Comparison of ENCODE assay signal across 1 cellular context in the genomic region with DNA sequence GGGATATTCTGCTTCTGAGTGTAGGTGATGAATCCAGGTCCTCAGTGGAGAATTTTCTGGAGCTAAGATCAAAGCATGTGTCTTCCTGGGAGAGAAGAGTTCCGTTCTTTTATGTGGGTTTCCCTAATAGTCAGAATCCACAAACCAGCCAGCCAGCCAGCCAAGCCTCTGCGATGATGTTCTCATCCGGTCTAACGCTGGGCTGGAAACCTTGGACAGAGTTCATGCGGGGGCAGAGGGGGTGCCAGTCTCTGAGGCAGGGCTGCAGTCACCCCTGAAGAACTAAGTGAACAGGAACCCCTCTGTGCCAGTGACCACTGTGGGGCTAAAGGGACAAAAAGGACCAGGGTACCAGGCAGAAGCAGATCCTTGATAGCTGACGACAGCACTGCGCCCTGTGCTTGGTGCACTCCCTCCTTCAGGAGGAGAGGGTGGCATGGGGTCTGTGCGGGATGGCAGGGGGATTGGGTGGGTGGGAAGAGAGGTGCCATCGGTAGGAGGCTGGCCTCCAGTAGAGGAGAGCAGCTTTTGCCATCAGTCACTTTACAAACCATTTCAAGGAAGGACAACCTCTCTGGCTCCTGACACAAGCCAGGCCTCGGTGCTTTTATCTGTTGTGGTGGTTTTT.
TF ChIP-seq lines count a peak whose summit lies in the region.

No MANE protein-coding gene starts in this region.

TF ChIP-seq in GM23338, 12 proteins besides CTCF, POLR2A, EP300 and RAD21 (continued from another document):
- TF ChIP-seq, protein P1, sequence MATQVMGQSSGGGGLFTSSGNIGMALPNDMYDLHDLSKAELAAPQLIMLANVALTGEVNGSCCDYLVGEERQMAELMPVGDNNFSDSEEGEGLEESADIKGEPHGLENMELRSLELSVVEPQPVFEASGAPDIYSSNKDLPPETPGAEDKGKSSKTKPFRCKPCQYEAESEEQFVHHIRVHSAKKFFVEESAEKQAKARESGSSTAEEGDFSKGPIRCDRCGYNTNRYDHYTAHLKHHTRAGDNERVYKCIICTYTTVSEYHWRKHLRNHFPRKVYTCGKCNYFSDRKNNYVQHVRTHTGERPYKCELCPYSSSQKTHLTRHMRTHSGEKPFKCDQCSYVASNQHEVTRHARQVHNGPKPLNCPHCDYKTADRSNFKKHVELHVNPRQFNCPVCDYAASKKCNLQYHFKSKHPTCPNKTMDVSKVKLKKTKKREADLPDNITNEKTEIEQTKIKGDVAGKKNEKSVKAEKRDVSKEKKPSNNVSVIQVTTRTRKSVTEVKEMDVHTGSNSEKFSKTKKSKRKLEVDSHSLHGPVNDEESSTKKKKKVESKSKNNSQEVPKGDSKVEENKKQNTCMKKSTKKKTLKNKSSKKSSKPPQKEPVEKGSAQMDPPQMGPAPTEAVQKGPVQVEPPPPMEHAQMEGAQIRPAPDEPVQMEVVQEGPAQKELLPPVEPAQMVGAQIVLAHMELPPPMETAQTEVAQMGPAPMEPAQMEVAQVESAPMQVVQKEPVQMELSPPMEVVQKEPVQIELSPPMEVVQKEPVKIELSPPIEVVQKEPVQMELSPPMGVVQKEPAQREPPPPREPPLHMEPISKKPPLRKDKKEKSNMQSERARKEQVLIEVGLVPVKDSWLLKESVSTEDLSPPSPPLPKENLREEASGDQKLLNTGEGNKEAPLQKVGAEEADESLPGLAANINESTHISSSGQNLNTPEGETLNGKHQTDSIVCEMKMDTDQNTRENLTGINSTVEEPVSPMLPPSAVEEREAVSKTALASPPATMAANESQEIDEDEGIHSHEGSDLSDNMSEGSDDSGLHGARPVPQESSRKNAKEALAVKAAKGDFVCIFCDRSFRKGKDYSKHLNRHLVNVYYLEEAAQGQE (IDR thresholded peaks at IDR 0.05; ENCODE audit: unreplicated experiment): no peak
- TF ChIP-seq POLR2AphosphoS5 (IDR thresholded peaks at IDR 0.05; ENCODE audit: low read depth): no peak
- TF ChIP-seq, protein P2, sequence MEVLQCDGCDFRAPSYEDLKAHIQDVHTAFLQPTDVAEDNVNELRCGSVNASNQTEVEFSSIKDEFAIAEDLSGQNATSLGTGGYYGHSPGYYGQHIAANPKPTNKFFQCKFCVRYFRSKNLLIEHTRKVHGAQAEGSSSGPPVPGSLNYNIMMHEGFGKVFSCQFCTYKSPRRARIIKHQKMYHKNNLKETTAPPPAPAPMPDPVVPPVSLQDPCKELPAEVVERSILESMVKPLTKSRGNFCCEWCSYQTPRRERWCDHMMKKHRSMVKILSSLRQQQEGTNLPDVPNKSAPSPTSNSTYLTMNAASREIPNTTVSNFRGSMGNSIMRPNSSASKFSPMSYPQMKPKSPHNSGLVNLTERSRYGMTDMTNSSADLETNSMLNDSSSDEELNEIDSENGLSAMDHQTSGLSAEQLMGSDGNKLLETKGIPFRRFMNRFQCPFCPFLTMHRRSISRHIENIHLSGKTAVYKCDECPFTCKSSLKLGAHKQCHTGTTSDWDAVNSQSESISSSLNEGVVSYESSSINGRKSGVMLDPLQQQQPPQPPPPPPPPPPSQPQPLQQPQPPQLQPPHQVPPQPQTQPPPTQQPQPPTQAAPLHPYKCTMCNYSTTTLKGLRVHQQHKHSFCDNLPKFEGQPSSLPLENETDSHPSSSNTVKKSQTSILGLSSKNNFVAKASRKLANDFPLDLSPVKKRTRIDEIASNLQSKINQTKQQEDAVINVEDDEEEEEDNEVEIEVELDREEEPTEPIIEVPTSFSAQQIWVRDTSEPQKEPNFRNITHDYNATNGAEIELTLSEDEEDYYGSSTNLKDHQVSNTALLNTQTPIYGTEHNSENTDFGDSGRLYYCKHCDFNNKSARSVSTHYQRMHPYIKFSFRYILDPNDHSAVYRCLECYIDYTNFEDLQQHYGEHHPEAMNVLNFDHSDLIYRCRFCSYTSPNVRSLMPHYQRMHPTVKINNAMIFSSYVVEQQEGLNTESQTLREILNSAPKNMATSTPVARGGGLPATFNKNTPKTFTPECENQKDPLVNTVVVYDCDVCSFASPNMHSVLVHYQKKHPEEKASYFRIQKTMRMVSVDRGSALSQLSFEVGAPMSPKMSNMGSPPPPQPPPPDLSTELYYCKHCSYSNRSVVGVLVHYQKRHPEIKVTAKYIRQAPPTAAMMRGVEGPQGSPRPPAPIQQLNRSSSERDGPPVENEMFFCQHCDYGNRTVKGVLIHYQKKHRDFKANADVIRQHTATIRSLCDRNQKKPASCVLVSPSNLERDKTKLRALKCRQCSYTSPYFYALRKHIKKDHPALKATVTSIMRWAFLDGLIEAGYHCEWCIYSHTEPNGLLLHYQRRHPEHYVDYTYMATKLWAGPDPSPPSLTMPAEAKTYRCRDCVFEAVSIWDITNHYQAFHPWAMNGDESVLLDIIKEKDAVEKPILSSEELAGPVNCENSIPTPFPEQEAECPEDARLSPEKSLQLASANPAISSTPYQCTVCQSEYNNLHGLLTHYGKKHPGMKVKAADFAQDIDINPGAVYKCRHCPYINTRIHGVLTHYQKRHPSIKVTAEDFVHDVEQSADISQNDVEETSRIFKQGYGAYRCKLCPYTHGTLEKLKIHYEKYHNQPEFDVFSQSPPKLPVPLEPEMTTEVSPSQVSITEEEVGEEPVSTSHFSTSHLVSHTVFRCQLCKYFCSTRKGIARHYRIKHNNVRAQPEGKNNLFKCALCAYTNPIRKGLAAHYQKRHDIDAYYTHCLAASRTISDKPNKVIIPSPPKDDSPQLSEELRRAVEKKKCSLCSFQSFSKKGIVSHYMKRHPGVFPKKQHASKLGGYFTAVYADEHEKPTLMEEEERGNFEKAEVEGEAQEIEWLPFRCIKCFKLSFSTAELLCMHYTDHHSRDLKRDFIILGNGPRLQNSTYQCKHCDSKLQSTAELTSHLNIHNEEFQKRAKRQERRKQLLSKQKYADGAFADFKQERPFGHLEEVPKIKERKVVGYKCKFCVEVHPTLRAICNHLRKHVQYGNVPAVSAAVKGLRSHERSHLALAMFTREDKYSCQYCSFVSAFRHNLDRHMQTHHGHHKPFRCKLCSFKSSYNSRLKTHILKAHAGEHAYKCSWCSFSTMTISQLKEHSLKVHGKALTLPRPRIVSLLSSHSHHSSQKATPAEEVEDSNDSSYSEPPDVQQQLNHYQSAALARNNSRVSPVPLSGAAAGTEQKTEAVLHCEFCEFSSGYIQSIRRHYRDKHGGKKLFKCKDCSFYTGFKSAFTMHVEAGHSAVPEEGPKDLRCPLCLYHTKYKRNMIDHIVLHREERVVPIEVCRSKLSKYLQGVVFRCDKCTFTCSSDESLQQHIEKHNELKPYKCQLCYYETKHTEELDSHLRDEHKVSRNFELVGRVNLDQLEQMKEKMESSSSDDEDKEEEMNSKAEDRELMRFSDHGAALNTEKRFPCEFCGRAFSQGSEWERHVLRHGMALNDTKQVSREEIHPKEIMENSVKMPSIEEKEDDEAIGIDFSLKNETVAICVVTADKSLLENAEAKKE (CRISPR knock-in tag; IDR thresholded peaks at IDR 0.05): no peak
- no peak for TF ChIP-seq ZNF331 (CRISPR knock-in tag; IDR thresholded peaks at IDR 0.05; ENCODE audit: low read depth)
- no peak for TF ChIP-seq JUNB (IDR thresholded peaks at IDR 0.05; ENCODE audit: unreplicated experiment)
- no peak for TF ChIP-seq ZNF114 (CRISPR knock-in tag; IDR thresholded peaks at IDR 0.05)
- no peak for TF ChIP-seq EZH2 (IDR thresholded peaks at IDR 0.05; ENCODE audit: low read depth, unreplicated experiment)
- no peak for TF ChIP-seq STAT1 (IDR thresholded peaks at IDR 0.05; ENCODE audit: unreplicated experiment)
- no peak for TF ChIP-seq EZH2phosphoT487 (IDR thresholded peaks at IDR 0.05; ENCODE audit: unreplicated experiment)
- no peak for TF ChIP-seq NANOG (IDR thresholded peaks at IDR 0.05; ENCODE audit: borderline replicate concordance)
- TF ChIP-seq CREB1 (CRISPR knock-in tag; IDR thresholded peaks at IDR 0.05; ENCODE audit: low read depth): no peak
